In the genomic region with DNA sequence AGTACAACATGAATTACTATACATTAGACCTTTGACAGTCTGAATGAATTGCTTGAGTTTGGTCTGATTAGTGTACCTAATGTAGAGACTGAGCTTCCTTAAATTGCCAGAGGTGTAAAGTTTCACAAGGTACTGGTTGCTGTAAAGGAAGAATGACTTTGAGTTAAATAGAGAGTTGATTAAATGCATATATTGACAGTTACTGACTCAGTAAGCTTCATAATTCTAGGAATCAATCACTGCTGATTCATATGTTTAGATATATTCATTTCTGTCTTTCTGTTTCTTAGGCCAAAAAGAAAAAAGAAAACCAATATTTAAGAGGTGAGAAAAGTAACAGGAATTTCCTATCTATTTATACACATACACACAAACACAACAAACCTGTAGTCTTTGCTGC, we compare ENCODE assay signal across 1 cellular context.
TF ChIP-seq lines count a peak whose summit lies in the region.

No MANE protein-coding gene starts in this region.

TF ChIP-seq in GM12878, 131 proteins besides CTCF, POLR2A, EP300 and RAD21 (continues in another document):
- TF ChIP-seq CREM (IDR thresholded peaks at IDR 0.05; ENCODE audit: low read depth) (peak; percentile 69), PAX5 (IDR thresholded peaks at IDR 0.05; ENCODE audit: borderline replicate concordance, low read depth, low read length) (peak; percentile 92), LARP7 (IDR thresholded peaks at IDR 0.05) (no peak), BHLHE40 (IDR thresholded peaks at IDR 0.05; ENCODE audit: borderline replicate concordance in 1 of 2, low read depth in 2 of 2, low read length in 1 of 2) (no peak), ZBED1 (IDR thresholded peaks at IDR 0.05; ENCODE audit: borderline replicate concordance) (peak; percentile 97), IRF4 (IDR thresholded peaks at IDR 0.05; ENCODE audit: low read depth, low read length) (peak; percentile 90), ETV6 (conservative IDR thresholded peaks at IDR 0.05 in 1 of 2, IDR thresholded peaks at IDR 0.05 in 1 of 2; ENCODE audit: borderline replicate concordance in 1 of 2, low read depth in 1 of 2) (peak in 1 of 2 experiments; percentile 65; a peak in 1 of 4 replicates), FOS (IDR thresholded peaks at IDR 0.05; ENCODE audit: borderline replicate concordance, extremely low read depth, insufficient read length) (no peak), TCF12 (IDR thresholded peaks at IDR 0.05; ENCODE audit: low read depth, low read length) (no peak), STAT1 (conservative IDR thresholded peaks at IDR 0.05) (no peak), ATF7 (IDR thresholded peaks at IDR 0.05; ENCODE audit: low read depth) (0 out of 2 replicates have a peak, but pooled peaks have one; percentile 19), RAD51 (IDR thresholded peaks at IDR 0.05) (no peak), ASH2L (IDR thresholded peaks at IDR 0.05; ENCODE audit: borderline replicate concordance, low read depth) (no peak), BCL11A (IDR thresholded peaks at IDR 0.05; ENCODE audit: low read depth, low read length) (peak; percentile 70; the same call in 1 of the 2 replicates), HDAC2 (IDR thresholded peaks at IDR 0.05) (no peak), HDAC6 (IDR thresholded peaks at IDR 0.05; ENCODE audit: unreplicated experiment) (no peak), CBFB (IDR thresholded peaks at IDR 0.05; ENCODE audit: low read depth) (0 out of 2 replicates have a peak, but pooled peaks have one; percentile 33), YY1 (IDR thresholded peaks at IDR 0.05; ENCODE audit: low read depth, low read length) (no peak), ZSCAN29 (IDR thresholded peaks at IDR 0.05) (no peak), SPI1 (IDR thresholded peaks at IDR 0.05; ENCODE audit: borderline replicate concordance, insufficient read depth, low read depth, low read length) (no peak), NFIC (IDR thresholded peaks at IDR 0.05; ENCODE audit: low read depth, low read length) (peak; percentile 100), ZNF622 (IDR thresholded peaks at IDR 0.05) (no peak), SMC3 (IDR thresholded peaks at IDR 0.05; ENCODE audit: borderline replicate concordance, low read length) (no peak)
- TF ChIP-seq, protein P1, sequence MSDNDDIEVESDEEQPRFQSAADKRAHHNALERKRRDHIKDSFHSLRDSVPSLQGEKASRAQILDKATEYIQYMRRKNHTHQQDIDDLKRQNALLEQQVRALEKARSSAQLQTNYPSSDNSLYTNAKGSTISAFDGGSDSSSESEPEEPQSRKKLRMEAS (IDR thresholded peaks at IDR 0.05; ENCODE audit: low read depth, low read length): no peak
- TF ChIP-seq, protein P2, sequence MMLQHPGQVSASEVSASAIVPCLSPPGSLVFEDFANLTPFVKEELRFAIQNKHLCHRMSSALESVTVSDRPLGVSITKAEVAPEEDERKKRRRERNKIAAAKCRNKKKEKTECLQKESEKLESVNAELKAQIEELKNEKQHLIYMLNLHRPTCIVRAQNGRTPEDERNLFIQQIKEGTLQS (IDR thresholded peaks at IDR 0.05; ENCODE audit: borderline replicate concordance, extremely low read depth, low read depth, low read length): no peak
- TF ChIP-seq, protein P3, sequence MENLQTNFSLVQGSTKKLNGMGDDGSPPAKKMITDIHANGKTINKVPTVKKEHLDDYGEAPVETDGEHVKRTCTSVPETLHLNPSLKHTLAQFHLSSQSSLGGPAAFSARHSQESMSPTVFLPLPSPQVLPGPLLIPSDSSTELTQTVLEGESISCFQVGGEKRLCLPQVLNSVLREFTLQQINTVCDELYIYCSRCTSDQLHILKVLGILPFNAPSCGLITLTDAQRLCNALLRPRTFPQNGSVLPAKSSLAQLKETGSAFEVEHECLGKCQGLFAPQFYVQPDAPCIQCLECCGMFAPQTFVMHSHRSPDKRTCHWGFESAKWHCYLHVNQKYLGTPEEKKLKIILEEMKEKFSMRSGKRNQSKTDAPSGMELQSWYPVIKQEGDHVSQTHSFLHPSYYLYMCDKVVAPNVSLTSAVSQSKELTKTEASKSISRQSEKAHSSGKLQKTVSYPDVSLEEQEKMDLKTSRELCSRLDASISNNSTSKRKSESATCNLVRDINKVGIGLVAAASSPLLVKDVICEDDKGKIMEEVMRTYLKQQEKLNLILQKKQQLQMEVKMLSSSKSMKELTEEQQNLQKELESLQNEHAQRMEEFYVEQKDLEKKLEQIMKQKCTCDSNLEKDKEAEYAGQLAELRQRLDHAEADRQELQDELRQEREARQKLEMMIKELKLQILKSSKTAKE (IDR thresholded peaks at IDR 0.05; ENCODE audit: low read depth, poor library complexity, severe bottlenecking): no peak
- TF ChIP-seq, protein P4, sequence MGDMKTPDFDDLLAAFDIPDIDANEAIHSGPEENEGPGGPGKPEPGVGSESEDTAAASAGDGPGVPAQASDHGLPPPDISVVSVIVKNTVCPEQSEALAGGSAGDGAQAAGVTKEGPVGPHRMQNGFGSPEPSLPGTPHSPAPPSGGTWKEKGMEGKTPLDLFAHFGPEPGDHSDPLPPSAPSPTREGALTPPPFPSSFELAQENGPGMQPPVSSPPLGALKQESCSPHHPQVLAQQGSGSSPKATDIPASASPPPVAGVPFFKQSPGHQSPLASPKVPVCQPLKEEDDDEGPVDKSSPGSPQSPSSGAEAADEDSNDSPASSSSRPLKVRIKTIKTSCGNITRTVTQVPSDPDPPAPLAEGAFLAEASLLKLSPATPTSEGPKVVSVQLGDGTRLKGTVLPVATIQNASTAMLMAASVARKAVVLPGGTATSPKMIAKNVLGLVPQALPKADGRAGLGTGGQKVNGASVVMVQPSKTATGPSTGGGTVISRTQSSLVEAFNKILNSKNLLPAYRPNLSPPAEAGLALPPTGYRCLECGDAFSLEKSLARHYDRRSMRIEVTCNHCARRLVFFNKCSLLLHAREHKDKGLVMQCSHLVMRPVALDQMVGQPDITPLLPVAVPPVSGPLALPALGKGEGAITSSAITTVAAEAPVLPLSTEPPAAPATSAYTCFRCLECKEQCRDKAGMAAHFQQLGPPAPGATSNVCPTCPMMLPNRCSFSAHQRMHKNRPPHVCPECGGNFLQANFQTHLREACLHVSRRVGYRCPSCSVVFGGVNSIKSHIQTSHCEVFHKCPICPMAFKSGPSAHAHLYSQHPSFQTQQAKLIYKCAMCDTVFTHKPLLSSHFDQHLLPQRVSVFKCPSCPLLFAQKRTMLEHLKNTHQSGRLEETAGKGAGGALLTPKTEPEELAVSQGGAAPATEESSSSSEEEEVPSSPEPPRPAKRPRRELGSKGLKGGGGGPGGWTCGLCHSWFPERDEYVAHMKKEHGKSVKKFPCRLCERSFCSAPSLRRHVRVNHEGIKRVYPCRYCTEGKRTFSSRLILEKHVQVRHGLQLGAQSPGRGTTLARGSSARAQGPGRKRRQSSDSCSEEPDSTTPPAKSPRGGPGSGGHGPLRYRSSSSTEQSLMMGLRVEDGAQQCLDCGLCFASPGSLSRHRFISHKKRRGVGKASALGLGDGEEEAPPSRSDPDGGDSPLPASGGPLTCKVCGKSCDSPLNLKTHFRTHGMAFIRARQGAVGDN (IDR thresholded peaks at IDR 0.05): no peak
- TF ChIP-seq, protein P5, sequence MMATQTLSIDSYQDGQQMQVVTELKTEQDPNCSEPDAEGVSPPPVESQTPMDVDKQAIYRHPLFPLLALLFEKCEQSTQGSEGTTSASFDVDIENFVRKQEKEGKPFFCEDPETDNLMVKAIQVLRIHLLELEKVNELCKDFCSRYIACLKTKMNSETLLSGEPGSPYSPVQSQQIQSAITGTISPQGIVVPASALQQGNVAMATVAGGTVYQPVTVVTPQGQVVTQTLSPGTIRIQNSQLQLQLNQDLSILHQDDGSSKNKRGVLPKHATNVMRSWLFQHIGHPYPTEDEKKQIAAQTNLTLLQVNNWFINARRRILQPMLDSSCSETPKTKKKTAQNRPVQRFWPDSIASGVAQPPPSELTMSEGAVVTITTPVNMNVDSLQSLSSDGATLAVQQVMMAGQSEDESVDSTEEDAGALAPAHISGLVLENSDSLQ (IDR thresholded peaks at IDR 0.05): no peak
- TF ChIP-seq, protein P6, sequence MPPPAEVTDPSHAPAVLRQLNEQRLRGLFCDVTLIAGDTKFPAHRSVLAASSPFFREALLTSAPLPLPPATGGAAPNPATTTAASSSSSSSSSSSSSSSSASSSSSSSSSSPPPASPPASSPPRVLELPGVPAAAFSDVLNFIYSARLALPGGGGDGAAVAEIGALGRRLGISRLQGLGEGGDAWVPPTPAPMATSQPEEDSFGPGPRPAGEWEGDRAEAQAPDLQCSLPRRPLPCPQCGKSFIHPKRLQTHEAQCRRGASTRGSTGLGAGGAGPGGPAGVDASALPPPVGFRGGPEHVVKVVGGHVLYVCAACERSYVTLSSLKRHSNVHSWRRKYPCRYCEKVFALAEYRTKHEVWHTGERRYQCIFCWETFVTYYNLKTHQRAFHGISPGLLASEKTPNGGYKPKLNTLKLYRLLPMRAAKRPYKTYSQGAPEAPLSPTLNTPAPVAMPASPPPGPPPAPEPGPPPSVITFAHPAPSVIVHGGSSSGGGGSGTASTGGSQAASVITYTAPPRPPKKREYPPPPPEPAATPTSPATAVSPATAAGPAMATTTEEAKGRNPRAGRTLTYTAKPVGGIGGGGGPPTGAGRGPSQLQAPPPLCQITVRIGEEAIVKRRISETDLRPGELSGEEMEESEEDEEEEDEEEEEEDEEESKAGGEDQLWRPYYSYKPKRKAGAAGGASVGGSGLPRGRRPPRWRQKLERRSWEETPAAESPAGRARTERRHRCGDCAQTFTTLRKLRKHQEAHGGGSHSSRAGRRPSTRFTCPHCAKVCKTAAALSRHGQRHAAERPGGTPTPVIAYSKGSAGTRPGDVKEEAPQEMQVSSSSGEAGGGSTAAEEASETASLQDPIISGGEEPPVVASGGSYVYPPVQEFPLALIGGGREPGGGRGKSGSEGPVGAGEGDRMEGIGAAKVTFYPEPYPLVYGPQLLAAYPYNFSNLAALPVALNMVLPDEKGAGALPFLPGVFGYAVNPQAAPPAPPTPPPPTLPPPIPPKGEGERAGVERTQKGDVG (CRISPR knock-in tag; IDR thresholded peaks at IDR 0.05): no peak
- TF ChIP-seq, protein P7, sequence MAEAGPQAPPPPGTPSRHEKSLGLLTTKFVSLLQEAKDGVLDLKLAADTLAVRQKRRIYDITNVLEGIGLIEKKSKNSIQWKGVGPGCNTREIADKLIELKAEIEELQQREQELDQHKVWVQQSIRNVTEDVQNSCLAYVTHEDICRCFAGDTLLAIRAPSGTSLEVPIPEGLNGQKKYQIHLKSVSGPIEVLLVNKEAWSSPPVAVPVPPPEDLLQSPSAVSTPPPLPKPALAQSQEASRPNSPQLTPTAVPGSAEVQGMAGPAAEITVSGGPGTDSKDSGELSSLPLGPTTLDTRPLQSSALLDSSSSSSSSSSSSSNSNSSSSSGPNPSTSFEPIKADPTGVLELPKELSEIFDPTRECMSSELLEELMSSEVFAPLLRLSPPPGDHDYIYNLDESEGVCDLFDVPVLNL (IDR thresholded peaks at IDR 0.05; ENCODE audit: low read depth, low read length): no peak
- TF ChIP-seq, protein P8, sequence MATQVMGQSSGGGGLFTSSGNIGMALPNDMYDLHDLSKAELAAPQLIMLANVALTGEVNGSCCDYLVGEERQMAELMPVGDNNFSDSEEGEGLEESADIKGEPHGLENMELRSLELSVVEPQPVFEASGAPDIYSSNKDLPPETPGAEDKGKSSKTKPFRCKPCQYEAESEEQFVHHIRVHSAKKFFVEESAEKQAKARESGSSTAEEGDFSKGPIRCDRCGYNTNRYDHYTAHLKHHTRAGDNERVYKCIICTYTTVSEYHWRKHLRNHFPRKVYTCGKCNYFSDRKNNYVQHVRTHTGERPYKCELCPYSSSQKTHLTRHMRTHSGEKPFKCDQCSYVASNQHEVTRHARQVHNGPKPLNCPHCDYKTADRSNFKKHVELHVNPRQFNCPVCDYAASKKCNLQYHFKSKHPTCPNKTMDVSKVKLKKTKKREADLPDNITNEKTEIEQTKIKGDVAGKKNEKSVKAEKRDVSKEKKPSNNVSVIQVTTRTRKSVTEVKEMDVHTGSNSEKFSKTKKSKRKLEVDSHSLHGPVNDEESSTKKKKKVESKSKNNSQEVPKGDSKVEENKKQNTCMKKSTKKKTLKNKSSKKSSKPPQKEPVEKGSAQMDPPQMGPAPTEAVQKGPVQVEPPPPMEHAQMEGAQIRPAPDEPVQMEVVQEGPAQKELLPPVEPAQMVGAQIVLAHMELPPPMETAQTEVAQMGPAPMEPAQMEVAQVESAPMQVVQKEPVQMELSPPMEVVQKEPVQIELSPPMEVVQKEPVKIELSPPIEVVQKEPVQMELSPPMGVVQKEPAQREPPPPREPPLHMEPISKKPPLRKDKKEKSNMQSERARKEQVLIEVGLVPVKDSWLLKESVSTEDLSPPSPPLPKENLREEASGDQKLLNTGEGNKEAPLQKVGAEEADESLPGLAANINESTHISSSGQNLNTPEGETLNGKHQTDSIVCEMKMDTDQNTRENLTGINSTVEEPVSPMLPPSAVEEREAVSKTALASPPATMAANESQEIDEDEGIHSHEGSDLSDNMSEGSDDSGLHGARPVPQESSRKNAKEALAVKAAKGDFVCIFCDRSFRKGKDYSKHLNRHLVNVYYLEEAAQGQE (IDR thresholded peaks at IDR 0.05; ENCODE audit: low read depth, low read length): peak; percentile 46; the same call in 1 of the 2 replicates
- TF ChIP-seq, protein P9, sequence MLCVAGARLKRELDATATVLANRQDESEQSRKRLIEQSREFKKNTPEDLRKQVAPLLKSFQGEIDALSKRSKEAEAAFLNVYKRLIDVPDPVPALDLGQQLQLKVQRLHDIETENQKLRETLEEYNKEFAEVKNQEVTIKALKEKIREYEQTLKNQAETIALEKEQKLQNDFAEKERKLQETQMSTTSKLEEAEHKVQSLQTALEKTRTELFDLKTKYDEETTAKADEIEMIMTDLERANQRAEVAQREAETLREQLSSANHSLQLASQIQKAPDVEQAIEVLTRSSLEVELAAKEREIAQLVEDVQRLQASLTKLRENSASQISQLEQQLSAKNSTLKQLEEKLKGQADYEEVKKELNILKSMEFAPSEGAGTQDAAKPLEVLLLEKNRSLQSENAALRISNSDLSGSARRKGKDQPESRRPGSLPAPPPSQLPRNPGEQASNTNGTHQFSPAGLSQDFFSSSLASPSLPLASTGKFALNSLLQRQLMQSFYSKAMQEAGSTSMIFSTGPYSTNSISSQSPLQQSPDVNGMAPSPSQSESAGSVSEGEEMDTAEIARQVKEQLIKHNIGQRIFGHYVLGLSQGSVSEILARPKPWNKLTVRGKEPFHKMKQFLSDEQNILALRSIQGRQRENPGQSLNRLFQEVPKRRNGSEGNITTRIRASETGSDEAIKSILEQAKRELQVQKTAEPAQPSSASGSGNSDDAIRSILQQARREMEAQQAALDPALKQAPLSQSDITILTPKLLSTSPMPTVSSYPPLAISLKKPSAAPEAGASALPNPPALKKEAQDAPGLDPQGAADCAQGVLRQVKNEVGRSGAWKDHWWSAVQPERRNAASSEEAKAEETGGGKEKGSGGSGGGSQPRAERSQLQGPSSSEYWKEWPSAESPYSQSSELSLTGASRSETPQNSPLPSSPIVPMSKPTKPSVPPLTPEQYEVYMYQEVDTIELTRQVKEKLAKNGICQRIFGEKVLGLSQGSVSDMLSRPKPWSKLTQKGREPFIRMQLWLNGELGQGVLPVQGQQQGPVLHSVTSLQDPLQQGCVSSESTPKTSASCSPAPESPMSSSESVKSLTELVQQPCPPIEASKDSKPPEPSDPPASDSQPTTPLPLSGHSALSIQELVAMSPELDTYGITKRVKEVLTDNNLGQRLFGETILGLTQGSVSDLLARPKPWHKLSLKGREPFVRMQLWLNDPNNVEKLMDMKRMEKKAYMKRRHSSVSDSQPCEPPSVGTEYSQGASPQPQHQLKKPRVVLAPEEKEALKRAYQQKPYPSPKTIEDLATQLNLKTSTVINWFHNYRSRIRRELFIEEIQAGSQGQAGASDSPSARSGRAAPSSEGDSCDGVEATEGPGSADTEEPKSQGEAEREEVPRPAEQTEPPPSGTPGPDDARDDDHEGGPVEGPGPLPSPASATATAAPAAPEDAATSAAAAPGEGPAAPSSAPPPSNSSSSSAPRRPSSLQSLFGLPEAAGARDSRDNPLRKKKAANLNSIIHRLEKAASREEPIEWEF (IDR thresholded peaks at IDR 0.05; ENCODE audit: insufficient replicate concordance, low read depth, low read length): peak; percentile 27
